Comparison of ENCODE assay signal across 1 cellular context in the genomic region with DNA sequence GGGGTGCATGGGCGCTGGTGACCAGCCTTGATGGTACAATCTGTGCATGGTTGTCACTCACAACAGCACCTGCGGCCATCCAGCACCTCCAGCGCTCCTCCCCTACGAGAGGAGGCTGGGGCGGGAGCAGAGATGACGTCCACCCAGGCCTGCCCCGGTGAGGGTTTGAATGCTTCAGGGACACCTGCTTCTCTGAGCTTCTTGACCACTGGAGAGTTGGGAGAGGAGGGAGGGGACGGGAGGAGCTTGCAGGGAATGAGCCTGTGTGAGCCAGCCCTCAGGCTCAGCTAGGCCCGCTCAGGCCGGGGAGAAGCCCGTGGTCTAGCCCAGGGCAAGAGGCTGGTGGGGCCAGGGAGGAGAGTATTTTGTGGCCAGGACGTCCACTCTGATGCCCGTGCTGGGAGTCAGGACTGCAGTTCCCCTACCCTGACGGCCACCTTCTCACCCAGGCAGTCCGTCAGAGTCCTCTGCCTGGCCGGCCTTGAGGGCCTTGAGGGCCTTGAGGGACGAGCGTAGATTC.
TF ChIP-seq lines count a peak whose summit lies in the region.

No MANE protein-coding gene starts in this region.

TF ChIP-seq in H1, 55 proteins besides CTCF, POLR2A, EP300 and RAD21 (continued from another document):
- TF ChIP-seq SP2 (IDR thresholded peaks at IDR 0.05; ENCODE audit: low read length) (no peak), GABPA (IDR thresholded peaks at IDR 0.05; ENCODE audit: borderline replicate concordance, insufficient read depth, low read length) (no peak), ATF3 (IDR thresholded peaks at IDR 0.05; ENCODE audit: insufficient read depth, low read depth, low read length) (no peak), JUN (IDR thresholded peaks at IDR 0.05; ENCODE audit: low read depth, low read length) (no peak), RBBP5 (IDR thresholded peaks at IDR 0.05; ENCODE audit: borderline replicate concordance, low read depth, low read length) (no peak), RXRA (IDR thresholded peaks at IDR 0.05; ENCODE audit: insufficient read depth, low read depth, low read length) (no peak), HDAC6 (IDR thresholded peaks at IDR 0.05; ENCODE audit: low read depth, low read length) (no peak), TAF1 (IDR thresholded peaks at IDR 0.05; ENCODE audit: low read depth, low read length) (no peak), CREB1 (IDR thresholded peaks at IDR 0.05) (no peak), KDM1A (IDR thresholded peaks at IDR 0.05; ENCODE audit: borderline replicate concordance, low read length) (no peak), SP4 (IDR thresholded peaks at IDR 0.05; ENCODE audit: low read length) (no peak), SIX5 (IDR thresholded peaks at IDR 0.05; ENCODE audit: low read depth, low read length) (no peak)
- TF ChIP-seq, protein P1, sequence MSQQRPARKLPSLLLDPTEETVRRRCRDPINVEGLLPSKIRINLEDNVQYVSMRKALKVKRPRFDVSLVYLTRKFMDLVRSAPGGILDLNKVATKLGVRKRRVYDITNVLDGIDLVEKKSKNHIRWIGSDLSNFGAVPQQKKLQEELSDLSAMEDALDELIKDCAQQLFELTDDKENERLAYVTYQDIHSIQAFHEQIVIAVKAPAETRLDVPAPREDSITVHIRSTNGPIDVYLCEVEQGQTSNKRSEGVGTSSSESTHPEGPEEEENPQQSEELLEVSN (IDR thresholded peaks at IDR 0.05): no peak
